Comparison of ENCODE assay signal across 1 cellular context in the genomic region with DNA sequence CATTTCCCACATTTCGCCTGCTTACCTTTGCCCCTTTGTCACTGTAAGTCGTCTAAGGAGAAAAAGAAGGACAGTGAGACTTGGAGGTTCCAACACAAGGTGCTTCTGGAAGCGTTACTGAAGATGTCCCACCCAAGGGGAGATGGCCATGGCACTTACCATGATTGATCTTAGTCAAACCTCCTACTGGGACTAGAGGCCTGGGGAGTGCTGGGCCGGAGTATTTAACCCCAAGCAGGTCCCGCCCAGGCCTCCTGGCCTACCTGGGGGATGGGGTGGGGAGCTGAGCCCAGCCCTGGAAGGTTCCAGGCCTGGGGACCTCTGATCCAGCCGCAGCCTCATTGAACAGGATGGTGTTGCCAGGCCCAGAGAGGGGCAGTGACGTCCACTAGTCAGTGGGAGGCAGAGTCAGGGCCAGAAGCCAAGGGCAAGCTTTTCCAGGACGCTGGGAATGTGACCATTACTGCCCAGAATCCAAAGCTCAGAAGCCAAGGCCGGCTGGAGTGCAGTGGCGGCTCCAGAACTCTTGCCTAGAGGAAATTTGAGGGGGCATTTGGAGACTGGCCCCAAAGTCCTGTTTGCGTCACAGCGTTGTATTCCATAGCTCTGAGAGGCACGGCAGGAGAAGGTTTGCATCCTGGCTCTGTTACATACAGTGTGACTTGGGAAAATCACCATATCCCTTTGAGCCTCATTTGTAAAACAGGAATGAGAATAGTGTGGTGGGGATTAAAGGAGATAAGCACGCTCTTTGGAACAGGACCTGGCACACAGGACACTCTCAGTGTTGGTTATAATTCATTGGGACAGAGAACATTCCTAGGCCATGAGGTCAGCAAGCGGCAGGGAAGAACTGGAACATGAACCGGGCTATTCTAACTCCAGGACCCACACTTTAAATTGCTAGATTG.
TF ChIP-seq lines count a peak whose summit lies in the region.

A gene (minus strand): TSS at position 198 of the 911 bp plus-strand sequence. CDS start 36 bp downstream, at position 162.

TF ChIP-seq in Ishikawa, 13 proteins besides CTCF, POLR2A, EP300 and RAD21 (continued from another document):
- no peak for TF ChIP-seq CEBPB (IDR thresholded peaks at IDR 0.05)
- TF ChIP-seq TAF1 (IDR thresholded peaks at IDR 0.05; ENCODE audit: low read depth), result no peak
- TF ChIP-seq, protein P1, sequence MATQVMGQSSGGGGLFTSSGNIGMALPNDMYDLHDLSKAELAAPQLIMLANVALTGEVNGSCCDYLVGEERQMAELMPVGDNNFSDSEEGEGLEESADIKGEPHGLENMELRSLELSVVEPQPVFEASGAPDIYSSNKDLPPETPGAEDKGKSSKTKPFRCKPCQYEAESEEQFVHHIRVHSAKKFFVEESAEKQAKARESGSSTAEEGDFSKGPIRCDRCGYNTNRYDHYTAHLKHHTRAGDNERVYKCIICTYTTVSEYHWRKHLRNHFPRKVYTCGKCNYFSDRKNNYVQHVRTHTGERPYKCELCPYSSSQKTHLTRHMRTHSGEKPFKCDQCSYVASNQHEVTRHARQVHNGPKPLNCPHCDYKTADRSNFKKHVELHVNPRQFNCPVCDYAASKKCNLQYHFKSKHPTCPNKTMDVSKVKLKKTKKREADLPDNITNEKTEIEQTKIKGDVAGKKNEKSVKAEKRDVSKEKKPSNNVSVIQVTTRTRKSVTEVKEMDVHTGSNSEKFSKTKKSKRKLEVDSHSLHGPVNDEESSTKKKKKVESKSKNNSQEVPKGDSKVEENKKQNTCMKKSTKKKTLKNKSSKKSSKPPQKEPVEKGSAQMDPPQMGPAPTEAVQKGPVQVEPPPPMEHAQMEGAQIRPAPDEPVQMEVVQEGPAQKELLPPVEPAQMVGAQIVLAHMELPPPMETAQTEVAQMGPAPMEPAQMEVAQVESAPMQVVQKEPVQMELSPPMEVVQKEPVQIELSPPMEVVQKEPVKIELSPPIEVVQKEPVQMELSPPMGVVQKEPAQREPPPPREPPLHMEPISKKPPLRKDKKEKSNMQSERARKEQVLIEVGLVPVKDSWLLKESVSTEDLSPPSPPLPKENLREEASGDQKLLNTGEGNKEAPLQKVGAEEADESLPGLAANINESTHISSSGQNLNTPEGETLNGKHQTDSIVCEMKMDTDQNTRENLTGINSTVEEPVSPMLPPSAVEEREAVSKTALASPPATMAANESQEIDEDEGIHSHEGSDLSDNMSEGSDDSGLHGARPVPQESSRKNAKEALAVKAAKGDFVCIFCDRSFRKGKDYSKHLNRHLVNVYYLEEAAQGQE (IDR thresholded peaks at IDR 0.05; ENCODE audit: low read depth), result no peak
- TF ChIP-seq TCF12 (IDR thresholded peaks at IDR 0.05; ENCODE audit: low read depth), result no peak
- TF ChIP-seq, protein P2, sequence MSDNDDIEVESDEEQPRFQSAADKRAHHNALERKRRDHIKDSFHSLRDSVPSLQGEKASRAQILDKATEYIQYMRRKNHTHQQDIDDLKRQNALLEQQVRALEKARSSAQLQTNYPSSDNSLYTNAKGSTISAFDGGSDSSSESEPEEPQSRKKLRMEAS (IDR thresholded peaks at IDR 0.05), result peak; percentile 64
- no peak for TF ChIP-seq CREB1 (IDR thresholded peaks at IDR 0.05; ENCODE audit: low read depth)
